Comparison of ENCODE assay signal across 13 cellular contexts in the genomic region with DNA sequence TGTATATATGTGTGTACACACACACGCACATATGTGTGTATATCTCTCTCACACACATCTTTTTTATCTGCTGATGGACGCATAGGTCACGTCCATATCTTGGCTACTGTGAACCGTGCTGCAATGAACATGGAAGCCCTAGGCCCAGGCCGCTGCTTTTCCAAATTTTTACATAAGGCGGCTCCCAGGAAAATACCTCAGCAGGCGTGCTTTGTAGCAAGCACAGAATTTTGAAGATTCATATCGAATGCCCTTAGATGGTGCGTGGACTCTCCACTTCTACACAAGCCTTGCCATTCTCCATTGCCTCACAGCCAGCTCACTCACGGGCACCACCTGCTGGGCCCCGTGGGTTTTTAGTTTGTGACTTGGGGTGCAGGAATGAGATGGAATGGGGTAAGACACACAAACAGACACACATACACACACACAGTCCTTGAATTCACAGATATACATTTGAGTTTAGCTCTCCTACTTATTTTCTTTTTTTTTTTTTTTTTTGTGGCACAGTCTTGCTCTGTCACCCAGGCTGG. TPM values are rescaled to one million over a fixed set of nuclear protein-coding genes. Genes with fewer than 3 reads are reported as not detected.
"Had no signal": no experiment of that assay in that cellular context is flagged by ENCODE, and none has a peak within 500 bp of the region (broad histone marks: within the 10 kb centered on the region; RNA-seq: fewer than 3 reads in every experiment).

No MANE protein-coding gene starts in this region.

- H3K4me3 ChIP-seq: esophagus squamous epithelium, heart right ventricle, smooth muscle cell, vagina had no signal

- H3K4me2 ChIP-seq: smooth muscle cell had no signal

- H3K27ac ChIP-seq: esophagus squamous epithelium, heart right ventricle, vagina had no signal

- H3K4me1 ChIP-seq: esophagus squamous epithelium, heart right ventricle, vagina had no signal

- H3K36me3 ChIP-seq: esophagus squamous epithelium, heart right ventricle had no signal

- H3K27me3 ChIP-seq: esophagus squamous epithelium, vagina had no signal

- DNase-seq: activated CD4-positive, alpha-beta memory T cell treated with anti-CD3 and anti-CD28 coated beads for 36 hours; activated T-cell treated with anti-CD3 and anti-CD28 coated beads, Interleukin-2, amount 50 U/mL, for 72 hours; aorta; esophagus squamous epithelium; foreskin fibroblast; heart right ventricle; left ventricle myocardium superior; mesenchymal stem cell; nucleus accumbens; right cardiac atrium had no signal

- H3K9me3 ChIP-seq: vagina had no signal

RNA-seq across cellular contexts. Expression of a gene that starts 57.9 kb away (rescaled TPM):
- total RNA-seq: left ventricle myocardium superior; natural killer cell treated with Interleukin-12 subunit alpha and Interleukin-12 subunit beta and Interleukin-15 and Interleukin-18, amount 100 ng/mL, for 72 hours; vagina had no signal
